ENCODE assay signal across 37 cellular contexts in the genomic region with DNA sequence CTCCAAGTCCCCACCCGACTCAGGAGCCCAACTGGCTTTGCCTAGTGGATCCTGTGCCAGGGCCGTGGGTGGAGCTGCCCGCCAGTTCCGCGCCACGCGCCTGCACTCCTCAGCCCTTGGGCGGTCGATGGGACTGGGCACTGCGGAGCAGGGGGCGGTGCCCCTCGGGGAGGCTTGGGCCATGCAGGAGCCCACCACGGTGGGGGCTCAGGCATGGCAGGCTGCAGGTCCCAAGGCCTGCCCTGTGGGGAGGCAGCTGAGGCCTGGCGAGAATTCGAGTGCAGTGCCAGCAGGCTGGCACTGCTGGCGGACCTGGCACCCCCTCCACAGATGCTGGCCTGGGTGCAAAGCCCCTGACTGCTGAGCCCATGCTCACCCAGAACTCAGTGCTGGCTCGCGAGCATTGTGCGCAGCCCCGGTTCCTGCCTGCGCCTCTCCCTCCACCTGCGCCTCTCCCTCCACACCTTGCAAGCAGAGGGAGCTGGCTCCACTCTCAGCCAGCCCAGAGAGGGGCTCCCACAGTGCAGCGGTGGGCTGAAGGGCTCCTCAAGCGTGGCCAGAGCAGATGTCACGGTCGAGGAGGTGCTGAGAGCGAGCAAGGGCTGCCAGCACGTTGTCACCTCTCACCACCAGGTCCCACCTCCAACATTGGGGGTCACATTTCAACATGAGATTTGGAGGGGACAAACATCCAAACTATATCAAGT.
"Had no signal": no experiment of that assay in that cellular context is flagged by ENCODE, and none has a peak within 500 bp of the region (broad histone marks: within the 10 kb centered on the region; RNA-seq: fewer than 3 reads in every experiment).

No MANE protein-coding gene starts in this region.

- H3K36me3 ChIP-seq: breast epithelium, colonic mucosa had no signal

- H3K27me3 ChIP-seq: ascending aorta, breast epithelium, cardiac muscle cell, colonic mucosa, dorsolateral prefrontal cortex, esophagus muscularis mucosa, foreskin keratinocyte, gastrocnemius medialis had no signal

- H3K4me1 ChIP-seq: ascending aorta, breast epithelium, colonic mucosa, esophagus muscularis mucosa, foreskin keratinocyte, gastrocnemius medialis had no signal

- H3K27ac ChIP-seq: ascending aorta, breast epithelium, cardiac muscle cell, colonic mucosa, dorsolateral prefrontal cortex, esophagus muscularis mucosa, foreskin keratinocyte, gastrocnemius medialis, WERI-Rb-1 had no signal

- DNase-seq: activated CD4-positive, alpha-beta memory T cell treated with anti-CD3 and anti-CD28 coated beads for 36 hours; activated CD4-positive, alpha-beta T cell treated with anti-CD3 and anti-CD28 coated beads for 36 hours; activated CD4-positive, alpha-beta T cell treated with anti-CD3 and anti-CD28 coated beads, Interleukin-2, amount 10 ng/mL, durations not matched to agents 24 days and 14 days; activated CD4-positive, CD25-positive, alpha-beta regulatory T cell; activated CD4-positive, CD25-positive, alpha-beta regulatory T cell treated with anti-CD3 and anti-CD28 coated beads, Interleukin-2, amount 50 U/mL, for 72 hours; activated CD8-positive, alpha-beta memory T cell treated with anti-CD3 and anti-CD28 coated beads, Interleukin-2, amount 10 ng/mL, durations not matched to agents 7 days and 5 days; activated CD8-positive, alpha-beta memory T cell treated with anti-CD3 and anti-CD28 coated beads, Interleukin-2, amount 50 U/mL, for 4 hours; activated CD8-positive, alpha-beta T cell treated with anti-CD3 and anti-CD28 coated beads, Interleukin-2, amount 10 ng/mL, durations not matched to agents 7 days and 5 days; activated effector memory CD4-positive, alpha-beta T cell treated with anti-CD3 and anti-CD28 coated beads, Interleukin-2, amount 50 U/mL, for 16 hours; activated naive CD4-positive, alpha-beta T cell treated with anti-CD3 and anti-CD28 coated beads for 36 hours; activated naive CD8-positive, alpha-beta T cell treated with anti-CD3 and anti-CD28 coated beads for 36 hours; activated naive CD8-positive, alpha-beta T cell treated with anti-CD3 and anti-CD28 coated beads, Interleukin-2, amount 50 U/mL, for 24 hours; activated T-cell treated with anti-CD3 and anti-CD28 coated beads, Interleukin-2, amount 50 U/mL, for 1 hour; activated T-cell treated with anti-CD3 and anti-CD28 coated beads, Interleukin-2, amount 50 U/mL, for 48 hours; central memory CD4-positive, alpha-beta T cell; cerebellar nuclear complex; colonic mucosa; dorsolateral prefrontal cortex; effector memory CD4-positive, alpha-beta T cell; endodermal cell; erythroblast; foreskin keratinocyte; gastrocnemius medialis; glutamatergic neuron; T-helper 1 cell; T-helper 17 cell; T1000; WERI-Rb-1 had no signal

- H3K27ac Mint-ChIP-seq: activated CD4-positive, alpha-beta memory T cell treated with anti-CD3 and anti-CD28 coated beads for 36 hours; activated CD4-positive, alpha-beta T cell treated with anti-CD3 and anti-CD28 coated beads for 36 hours; activated CD4-positive, alpha-beta T cell treated with anti-CD3 and anti-CD28 coated beads, Interleukin-2, amount 10 ng/mL, durations not matched to agents 24 days and 14 days; activated CD8-positive, alpha-beta memory T cell treated with anti-CD3 and anti-CD28 coated beads, Interleukin-2, amount 10 ng/mL, durations not matched to agents 7 days and 5 days; activated CD8-positive, alpha-beta T cell treated with anti-CD3 and anti-CD28 coated beads, Interleukin-2, amount 10 ng/mL, durations not matched to agents 7 days and 5 days; activated naive CD4-positive, alpha-beta T cell treated with anti-CD3 and anti-CD28 coated beads for 36 hours; activated naive CD4-positive, alpha-beta T cell treated with anti-CD3 and anti-CD28 coated beads, Interleukin-2, amount 50 U/mL, for 24 hours; activated naive CD8-positive, alpha-beta T cell treated with anti-CD3 and anti-CD28 coated beads for 36 hours; activated naive CD8-positive, alpha-beta T cell treated with anti-CD3 and anti-CD28 coated beads, Interleukin-2, amount 50 U/mL, for 24 hours; activated T-helper 1 cell treated with anti-CD3 and anti-CD28 coated beads, Interleukin-12 subunit alpha, Interleukin-12 subunit beta, Interleukin-2, Interleukin-4 antibody, amounts not matched to agents 30 ng/mL and 10 ng/mL and 1 ng/mL, durations not matched to agents 14 hours and 24 hours and 36 hours; activated T-helper 2 cell treated with anti-CD3 and anti-CD28 coated beads, Interferon-gamma antibody, Interleukin-2, Interleukin-4, amounts not matched to agents 10 μg/mL and 5 μg/mL and 100 μg/mL, durations not matched to agents 14 hours and 24 hours and 36 hours; brain; endodermal cell; T-helper 17 cell; T-helper 2 cell treated with Interferon-gamma antibody and Interleukin-4, amounts not matched to agents 5 μg/mL and 100 μg/mL, for 36 hours had no signal

- H3K4me1 Mint-ChIP-seq: activated CD4-positive, alpha-beta T cell treated with anti-CD3 and anti-CD28 coated beads for 36 hours; activated CD4-positive, alpha-beta T cell treated with anti-CD3 and anti-CD28 coated beads, Interleukin-2, amount 10 ng/mL, durations not matched to agents 24 days and 14 days; activated naive CD4-positive, alpha-beta T cell treated with anti-CD3 and anti-CD28 coated beads, Interleukin-2, amount 50 U/mL, for 24 hours; activated naive CD8-positive, alpha-beta T cell treated with anti-CD3 and anti-CD28 coated beads for 36 hours; brain had no signal

- H3K9me3 Mint-ChIP-seq: activated CD4-positive, alpha-beta T cell treated with anti-CD3 and anti-CD28 coated beads, Interleukin-2, amount 10 ng/mL, durations not matched to agents 24 days and 14 days; activated naive CD4-positive, alpha-beta T cell treated with anti-CD3 and anti-CD28 coated beads, Interleukin-2, amount 50 U/mL, for 24 hours; activated naive CD8-positive, alpha-beta T cell treated with anti-CD3 and anti-CD28 coated beads for 36 hours; activated T-helper 1 cell treated with anti-CD3 and anti-CD28 coated beads, Interleukin-12 subunit alpha, Interleukin-12 subunit beta, Interleukin-2, Interleukin-4 antibody, amounts not matched to agents 30 ng/mL and 10 ng/mL and 1 ng/mL, durations not matched to agents 14 hours and 24 hours and 36 hours; activated T-helper 2 cell treated with anti-CD3 and anti-CD28 coated beads, Interferon-gamma antibody, Interleukin-2, Interleukin-4, amounts not matched to agents 10 μg/mL and 5 μg/mL and 100 μg/mL, durations not matched to agents 14 hours and 24 hours and 36 hours had no signal

- ATAC-seq: activated CD4-positive, alpha-beta T cell treated with anti-CD3 and anti-CD28 coated beads for 36 hours; activated CD8-positive, alpha-beta memory T cell treated with anti-CD3 and anti-CD28 coated beads, Interleukin-2, amount 10 ng/mL, durations not matched to agents 7 days and 5 days; activated CD8-positive, alpha-beta T cell treated with anti-CD3 and anti-CD28 coated beads, Interleukin-2, amount 10 ng/mL, durations not matched to agents 7 days and 5 days; activated naive CD8-positive, alpha-beta T cell treated with anti-CD3 and anti-CD28 coated beads, Interleukin-2, amount 50 U/mL, for 24 hours; foreskin keratinocyte; gastrocnemius medialis; T-helper 17 cell had no signal

- H3K4me3 Mint-ChIP-seq: activated CD4-positive, alpha-beta memory T cell treated with anti-CD3 and anti-CD28 coated beads for 36 hours; activated CD4-positive, alpha-beta T cell treated with anti-CD3 and anti-CD28 coated beads for 36 hours; activated CD4-positive, alpha-beta T cell treated with anti-CD3 and anti-CD28 coated beads, Interleukin-2, amount 10 ng/mL, durations not matched to agents 24 days and 14 days; activated CD8-positive, alpha-beta memory T cell treated with anti-CD3 and anti-CD28 coated beads, Interleukin-2, amount 10 ng/mL, durations not matched to agents 7 days and 5 days; activated CD8-positive, alpha-beta T cell treated with anti-CD3 and anti-CD28 coated beads, Interleukin-2, amount 10 ng/mL, durations not matched to agents 7 days and 5 days; activated naive CD4-positive, alpha-beta T cell treated with anti-CD3 and anti-CD28 coated beads for 36 hours; activated naive CD4-positive, alpha-beta T cell treated with anti-CD3 and anti-CD28 coated beads, Interleukin-2, amount 50 U/mL, for 24 hours; activated naive CD8-positive, alpha-beta T cell treated with anti-CD3 and anti-CD28 coated beads for 36 hours; activated naive CD8-positive, alpha-beta T cell treated with anti-CD3 and anti-CD28 coated beads, Interleukin-2, amount 50 U/mL, for 24 hours; activated T-helper 1 cell treated with anti-CD3 and anti-CD28 coated beads, Interleukin-12 subunit alpha, Interleukin-12 subunit beta, Interleukin-2, Interleukin-4 antibody, amounts not matched to agents 30 ng/mL and 10 ng/mL and 1 ng/mL, durations not matched to agents 14 hours and 24 hours and 36 hours; brain; endodermal cell; T-helper 17 cell; T-helper 2 cell treated with Interferon-gamma antibody and Interleukin-4, amounts not matched to agents 5 μg/mL and 100 μg/mL, for 36 hours had no signal

- H3K9me3 ChIP-seq: ascending aorta, breast epithelium, colonic mucosa, gastrocnemius medialis had no signal

- H3K27me3 Mint-ChIP-seq: activated CD4-positive, alpha-beta memory T cell treated with anti-CD3 and anti-CD28 coated beads for 36 hours; activated CD4-positive, alpha-beta T cell treated with anti-CD3 and anti-CD28 coated beads for 36 hours; activated CD4-positive, alpha-beta T cell treated with anti-CD3 and anti-CD28 coated beads, Interleukin-2, amount 10 ng/mL, durations not matched to agents 24 days and 14 days; activated CD8-positive, alpha-beta memory T cell treated with anti-CD3 and anti-CD28 coated beads, Interleukin-2, amount 10 ng/mL, durations not matched to agents 7 days and 5 days; activated naive CD4-positive, alpha-beta T cell treated with anti-CD3 and anti-CD28 coated beads, Interleukin-2, amount 50 U/mL, for 24 hours; activated naive CD8-positive, alpha-beta T cell treated with anti-CD3 and anti-CD28 coated beads for 36 hours; activated naive CD8-positive, alpha-beta T cell treated with anti-CD3 and anti-CD28 coated beads, Interleukin-2, amount 50 U/mL, for 24 hours; brain; T-helper 17 cell had no signal

- H3K4me3 ChIP-seq: ascending aorta, breast epithelium, cardiac muscle cell, colonic mucosa, dorsolateral prefrontal cortex, esophagus muscularis mucosa, gastrocnemius medialis had no signal
